In the genomic region with DNA sequence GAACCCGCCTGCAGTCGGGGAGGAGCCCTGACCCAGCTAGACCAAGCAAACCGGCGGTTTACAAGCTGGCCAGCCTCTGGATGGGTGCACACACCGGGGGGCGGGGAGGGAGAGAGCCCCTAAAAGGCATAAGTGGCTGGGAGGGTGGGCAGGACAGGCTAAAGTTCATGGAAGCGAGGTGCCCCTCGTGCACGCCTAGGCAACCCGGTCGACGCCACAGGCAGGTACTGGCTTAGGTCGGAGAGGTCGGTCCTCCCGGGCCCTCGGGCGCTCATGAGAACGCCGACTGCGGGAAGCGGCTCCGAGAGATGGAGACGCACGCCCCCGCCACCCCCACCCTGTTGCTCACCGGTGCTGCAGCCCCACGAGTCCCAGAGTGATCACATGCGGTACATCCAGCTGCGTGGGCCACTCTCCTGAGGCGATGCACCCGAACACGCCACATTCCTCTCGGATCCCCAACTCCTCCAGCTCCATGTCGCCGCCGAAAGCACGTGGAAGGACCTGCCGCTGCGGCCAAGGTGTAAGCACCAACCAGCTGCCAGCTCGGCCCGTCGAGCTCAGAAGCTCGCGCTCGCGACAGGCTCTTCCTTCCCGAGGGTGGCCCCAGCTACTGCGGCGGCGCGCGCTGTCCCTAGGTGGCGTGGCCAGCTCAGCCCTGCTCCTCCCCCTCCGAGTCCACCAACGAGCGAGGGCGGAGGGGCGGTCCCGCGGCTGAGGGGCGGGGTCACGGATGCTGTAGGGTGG, we compare ENCODE assay signal across 1 cellular context.
TF ChIP-seq lines count a peak whose summit lies in the region.

A gene (minus strand): TSS at position 615 of the 747 bp plus-strand sequence. CDS start 138 bp downstream, at position 477.

TF ChIP-seq in K562, 482 proteins besides CTCF, POLR2A, EP300 and RAD21 (continued from another document and continues in another):
- TF ChIP-seq ZNF263 (CRISPR knock-in tag; IDR thresholded peaks at IDR 0.05; ENCODE audit: borderline replicate concordance): peak; percentile 55; the same call in 1 of the 2 replicates
- no peak for TF ChIP-seq NRF1 (conservative IDR thresholded peaks at IDR 0.05 in 1 of 2, IDR thresholded peaks at IDR 0.05 in 1 of 2)
- no peak for TF ChIP-seq RFX1 (IDR thresholded peaks at IDR 0.05)
- TF ChIP-seq STAT5A (IDR thresholded peaks at IDR 0.05; ENCODE audit: borderline replicate concordance, low read length): no peak
- TF ChIP-seq CTBP1 (IDR thresholded peaks at IDR 0.05; ENCODE audit: borderline replicate concordance): peak; percentile 72; the same call in 1 of the 2 replicates
- peak; percentile 40; the same call in 1 of the 2 replicates for TF ChIP-seq JUN (IDR thresholded peaks at IDR 0.05; ENCODE audit: borderline replicate concordance, low read depth, low read length)
- peak; percentile 46; the same call in 1 of the 2 replicates for TF ChIP-seq JUN (CRISPR knock-in tag; IDR thresholded peaks at IDR 0.05; ENCODE audit: borderline replicate concordance)
- TF ChIP-seq RBBP5 (IDR thresholded peaks at IDR 0.05; ENCODE audit: borderline replicate concordance, insufficient read depth, low read length, poor library complexity, severe bottlenecking): peak; percentile 77
- no peak for TF ChIP-seq PHF21A (IDR thresholded peaks at IDR 0.05; ENCODE audit: borderline replicate concordance, low read depth)
- no peak for TF ChIP-seq STAG1 (CRISPR knock-in tag; IDR thresholded peaks at IDR 0.05; ENCODE audit: borderline replicate concordance)
- TF ChIP-seq SAP30 (IDR thresholded peaks at IDR 0.05; ENCODE audit: borderline replicate concordance, insufficient read depth, low read depth, low read length, poor library complexity, severe bottlenecking): peak; percentile 84
- peak; percentile 68; the same call in 1 of the 2 replicates for TF ChIP-seq ZBED1 (IDR thresholded peaks at IDR 0.05)
- TF ChIP-seq, protein P1, sequence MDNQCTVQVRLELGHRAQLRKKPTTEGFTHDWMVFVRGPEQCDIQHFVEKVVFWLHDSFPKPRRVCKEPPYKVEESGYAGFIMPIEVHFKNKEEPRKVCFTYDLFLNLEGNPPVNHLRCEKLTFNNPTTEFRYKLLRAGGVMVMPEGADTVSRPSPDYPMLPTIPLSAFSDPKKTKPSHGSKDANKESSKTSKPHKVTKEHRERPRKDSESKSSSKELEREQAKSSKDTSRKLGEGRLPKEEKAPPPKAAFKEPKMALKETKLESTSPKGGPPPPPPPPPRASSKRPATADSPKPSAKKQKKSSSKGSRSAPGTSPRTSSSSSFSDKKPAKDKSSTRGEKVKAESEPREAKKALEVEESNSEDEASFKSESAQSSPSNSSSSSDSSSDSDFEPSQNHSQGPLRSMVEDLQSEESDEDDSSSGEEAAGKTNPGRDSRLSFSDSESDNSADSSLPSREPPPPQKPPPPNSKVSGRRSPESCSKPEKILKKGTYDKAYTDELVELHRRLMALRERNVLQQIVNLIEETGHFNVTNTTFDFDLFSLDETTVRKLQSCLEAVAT (IDR thresholded peaks at IDR 0.05): no peak
- TF ChIP-seq, protein P2, sequence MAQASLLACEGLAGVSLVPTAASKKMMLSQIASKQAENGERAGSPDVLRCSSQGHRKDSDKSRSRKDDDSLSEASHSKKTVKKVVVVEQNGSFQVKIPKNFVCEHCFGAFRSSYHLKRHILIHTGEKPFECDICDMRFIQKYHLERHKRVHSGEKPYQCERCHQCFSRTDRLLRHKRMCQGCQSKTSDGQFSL (CRISPR knock-in tag; IDR thresholded peaks at IDR 0.05): peak; percentile 82
- TF ChIP-seq, protein P2 (tag; IDR thresholded peaks at IDR 0.05): no peak
- no peak for TF ChIP-seq TCFL5 (CRISPR knock-in tag; conservative IDR thresholded peaks at IDR 0.05)
- peak; percentile 27; the same call in 1 of the 2 replicates for TF ChIP-seq CBX1 (IDR thresholded peaks at IDR 0.05; ENCODE audit: low read depth)
- TF ChIP-seq, protein P3, sequence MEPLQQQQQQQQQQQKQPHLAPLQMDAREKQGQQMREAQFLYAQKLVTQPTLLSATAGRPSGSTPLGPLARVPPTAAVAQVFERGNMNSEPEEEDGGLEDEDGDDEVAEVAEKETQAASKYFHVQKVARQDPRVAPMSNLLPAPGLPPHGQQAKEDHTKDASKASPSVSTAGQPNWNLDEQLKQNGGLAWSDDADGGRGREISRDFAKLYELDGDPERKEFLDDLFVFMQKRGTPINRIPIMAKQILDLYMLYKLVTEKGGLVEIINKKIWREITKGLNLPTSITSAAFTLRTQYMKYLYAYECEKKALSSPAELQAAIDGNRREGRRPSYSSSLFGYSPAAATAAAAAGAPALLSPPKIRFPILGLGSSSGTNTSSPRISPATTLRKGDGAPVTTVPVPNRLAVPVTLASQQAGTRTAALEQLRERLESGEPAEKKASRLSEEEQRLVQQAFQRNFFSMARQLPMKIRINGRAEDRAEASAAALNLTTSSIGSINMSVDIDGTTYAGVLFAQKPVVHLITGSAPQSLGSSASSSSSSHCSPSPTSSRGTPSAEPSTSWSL (CRISPR knock-in tag; IDR thresholded peaks at IDR 0.05; ENCODE audit: borderline replicate concordance): no peak
- no peak for TF ChIP-seq ZNF354B (CRISPR knock-in tag; IDR thresholded peaks at IDR 0.05)
- no peak for TF ChIP-seq NFIX (CRISPR knock-in tag; IDR thresholded peaks at IDR 0.05; ENCODE audit: low read depth)
- no peak for TF ChIP-seq U2AF2 (optimal IDR thresholded peaks at IDR 0.05; ENCODE audit: low read depth, low read length)
- peak; percentile 63; the same call in 1 of the 2 replicates for TF ChIP-seq ZBTB7A (IDR thresholded peaks at IDR 0.05; ENCODE audit: borderline replicate concordance, control insufficient read depth, low read depth, low read length)
- TF ChIP-seq, protein P4, sequence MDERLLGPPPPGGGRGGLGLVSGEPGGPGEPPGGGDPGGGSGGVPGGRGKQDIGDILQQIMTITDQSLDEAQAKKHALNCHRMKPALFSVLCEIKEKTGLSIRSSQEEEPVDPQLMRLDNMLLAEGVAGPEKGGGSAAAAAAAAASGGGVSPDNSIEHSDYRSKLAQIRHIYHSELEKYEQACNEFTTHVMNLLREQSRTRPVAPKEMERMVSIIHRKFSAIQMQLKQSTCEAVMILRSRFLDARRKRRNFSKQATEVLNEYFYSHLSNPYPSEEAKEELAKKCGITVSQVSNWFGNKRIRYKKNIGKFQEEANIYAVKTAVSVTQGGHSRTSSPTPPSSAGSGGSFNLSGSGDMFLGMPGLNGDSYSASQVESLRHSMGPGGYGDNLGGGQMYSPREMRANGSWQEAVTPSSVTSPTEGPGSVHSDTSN (CRISPR knock-in tag; IDR thresholded peaks at IDR 0.05; ENCODE audit: low read depth): no peak
- TF ChIP-seq, protein P4 (tag; conservative IDR thresholded peaks at IDR 0.05; ENCODE audit: low read depth): no peak
- TF ChIP-seq MIER1 (IDR thresholded peaks at IDR 0.05; ENCODE audit: low read depth): no peak
- no peak for TF ChIP-seq BRD9 (IDR thresholded peaks at IDR 0.05; ENCODE audit: low read depth, partially characterized antibody)
- TF ChIP-seq, protein P5, sequence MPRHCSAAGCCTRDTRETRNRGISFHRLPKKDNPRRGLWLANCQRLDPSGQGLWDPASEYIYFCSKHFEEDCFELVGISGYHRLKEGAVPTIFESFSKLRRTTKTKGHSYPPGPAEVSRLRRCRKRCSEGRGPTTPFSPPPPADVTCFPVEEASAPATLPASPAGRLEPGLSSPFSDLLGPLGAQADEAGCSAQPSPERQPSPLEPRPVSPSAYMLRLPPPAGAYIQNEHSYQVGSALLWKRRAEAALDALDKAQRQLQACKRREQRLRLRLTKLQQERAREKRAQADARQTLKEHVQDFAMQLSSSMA (CRISPR knock-in tag; IDR thresholded peaks at IDR 0.05): 0 out of 2 replicates have a peak, but pooled peaks have one; percentile 61
- TF ChIP-seq MAFF (IDR thresholded peaks at IDR 0.05; ENCODE audit: low read length): no peak
- TF ChIP-seq SP1 (CRISPR knock-in tag; IDR thresholded peaks at IDR 0.05): peak; percentile 80; the same call in 1 of the 2 replicates
- peak; percentile 47; the same call in 1 of the 2 replicates for TF ChIP-seq HNRNPL (IDR thresholded peaks at IDR 0.05; ENCODE audit: low read depth, low read length)
- TF ChIP-seq NFXL1 (CRISPR knock-in tag; IDR thresholded peaks at IDR 0.05): no peak
- TF ChIP-seq HCFC1 (IDR thresholded peaks at IDR 0.05; ENCODE audit: low read depth, low read length): no peak
- TF ChIP-seq, protein P6, sequence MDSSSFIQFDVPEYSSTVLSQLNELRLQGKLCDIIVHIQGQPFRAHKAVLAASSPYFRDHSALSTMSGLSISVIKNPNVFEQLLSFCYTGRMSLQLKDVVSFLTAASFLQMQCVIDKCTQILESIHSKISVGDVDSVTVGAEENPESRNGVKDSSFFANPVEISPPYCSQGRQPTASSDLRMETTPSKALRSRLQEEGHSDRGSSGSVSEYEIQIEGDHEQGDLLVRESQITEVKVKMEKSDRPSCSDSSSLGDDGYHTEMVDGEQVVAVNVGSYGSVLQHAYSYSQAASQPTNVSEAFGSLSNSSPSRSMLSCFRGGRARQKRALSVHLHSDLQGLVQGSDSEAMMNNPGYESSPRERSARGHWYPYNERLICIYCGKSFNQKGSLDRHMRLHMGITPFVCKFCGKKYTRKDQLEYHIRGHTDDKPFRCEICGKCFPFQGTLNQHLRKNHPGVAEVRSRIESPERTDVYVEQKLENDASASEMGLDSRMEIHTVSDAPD (CRISPR knock-in tag; IDR thresholded peaks at IDR 0.05): no peak
- TF ChIP-seq, protein P7, sequence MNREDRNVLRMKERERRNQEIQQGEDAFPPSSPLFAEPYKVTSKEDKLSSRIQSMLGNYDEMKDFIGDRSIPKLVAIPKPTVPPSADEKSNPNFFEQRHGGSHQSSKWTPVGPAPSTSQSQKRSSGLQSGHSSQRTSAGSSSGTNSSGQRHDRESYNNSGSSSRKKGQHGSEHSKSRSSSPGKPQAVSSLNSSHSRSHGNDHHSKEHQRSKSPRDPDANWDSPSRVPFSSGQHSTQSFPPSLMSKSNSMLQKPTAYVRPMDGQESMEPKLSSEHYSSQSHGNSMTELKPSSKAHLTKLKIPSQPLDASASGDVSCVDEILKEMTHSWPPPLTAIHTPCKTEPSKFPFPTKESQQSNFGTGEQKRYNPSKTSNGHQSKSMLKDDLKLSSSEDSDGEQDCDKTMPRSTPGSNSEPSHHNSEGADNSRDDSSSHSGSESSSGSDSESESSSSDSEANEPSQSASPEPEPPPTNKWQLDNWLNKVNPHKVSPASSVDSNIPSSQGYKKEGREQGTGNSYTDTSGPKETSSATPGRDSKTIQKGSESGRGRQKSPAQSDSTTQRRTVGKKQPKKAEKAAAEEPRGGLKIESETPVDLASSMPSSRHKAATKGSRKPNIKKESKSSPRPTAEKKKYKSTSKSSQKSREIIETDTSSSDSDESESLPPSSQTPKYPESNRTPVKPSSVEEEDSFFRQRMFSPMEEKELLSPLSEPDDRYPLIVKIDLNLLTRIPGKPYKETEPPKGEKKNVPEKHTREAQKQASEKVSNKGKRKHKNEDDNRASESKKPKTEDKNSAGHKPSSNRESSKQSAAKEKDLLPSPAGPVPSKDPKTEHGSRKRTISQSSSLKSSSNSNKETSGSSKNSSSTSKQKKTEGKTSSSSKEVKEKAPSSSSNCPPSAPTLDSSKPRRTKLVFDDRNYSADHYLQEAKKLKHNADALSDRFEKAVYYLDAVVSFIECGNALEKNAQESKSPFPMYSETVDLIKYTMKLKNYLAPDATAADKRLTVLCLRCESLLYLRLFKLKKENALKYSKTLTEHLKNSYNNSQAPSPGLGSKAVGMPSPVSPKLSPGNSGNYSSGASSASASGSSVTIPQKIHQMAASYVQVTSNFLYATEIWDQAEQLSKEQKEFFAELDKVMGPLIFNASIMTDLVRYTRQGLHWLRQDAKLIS (CRISPR knock-in tag; IDR thresholded peaks at IDR 0.05): peak; percentile 78; the same call in 1 of the 2 replicates
- TF ChIP-seq XRCC4 (IDR thresholded peaks at IDR 0.05; ENCODE audit: extremely low read depth, insufficient read depth, insufficient read length): no peak
- TF ChIP-seq PHF8 (IDR thresholded peaks at IDR 0.05; ENCODE audit: borderline replicate concordance, low read length): peak; percentile 76; the same call in 1 of the 2 replicates
- no peak; the same call in 1 of the 2 replicates for TF ChIP-seq ZNF766 (CRISPR knock-in tag; conservative IDR thresholded peaks at IDR 0.05)
- TF ChIP-seq CREB1 (IDR thresholded peaks at IDR 0.05): no peak; the same call in 1 of the 2 replicates
- TF ChIP-seq CREB1 (CRISPR knock-in tag; IDR thresholded peaks at IDR 0.05): peak; percentile 73
- no peak for TF ChIP-seq HSF4 (CRISPR knock-in tag; IDR thresholded peaks at IDR 0.05; ENCODE audit: borderline replicate concordance)
- TF ChIP-seq ZBTB1 (CRISPR knock-in tag; IDR thresholded peaks at IDR 0.05; ENCODE audit: borderline replicate concordance, low read depth): peak; percentile 38; the same call in 1 of the 2 replicates
- TF ChIP-seq KAT7 (CRISPR knock-in tag; IDR thresholded peaks at IDR 0.05; ENCODE audit: borderline replicate concordance): no peak
- no peak for TF ChIP-seq ZFPM2 (CRISPR knock-in tag; IDR thresholded peaks at IDR 0.05)
- TF ChIP-seq FIP1L1 (IDR thresholded peaks at IDR 0.05; ENCODE audit: low read depth, low read length, poor library complexity, severe bottlenecking): peak; percentile 69
- no peak for TF ChIP-seq POLR2AphosphoS2 (IDR thresholded peaks at IDR 0.05; ENCODE audit: low read length)
- TF ChIP-seq, protein P8, sequence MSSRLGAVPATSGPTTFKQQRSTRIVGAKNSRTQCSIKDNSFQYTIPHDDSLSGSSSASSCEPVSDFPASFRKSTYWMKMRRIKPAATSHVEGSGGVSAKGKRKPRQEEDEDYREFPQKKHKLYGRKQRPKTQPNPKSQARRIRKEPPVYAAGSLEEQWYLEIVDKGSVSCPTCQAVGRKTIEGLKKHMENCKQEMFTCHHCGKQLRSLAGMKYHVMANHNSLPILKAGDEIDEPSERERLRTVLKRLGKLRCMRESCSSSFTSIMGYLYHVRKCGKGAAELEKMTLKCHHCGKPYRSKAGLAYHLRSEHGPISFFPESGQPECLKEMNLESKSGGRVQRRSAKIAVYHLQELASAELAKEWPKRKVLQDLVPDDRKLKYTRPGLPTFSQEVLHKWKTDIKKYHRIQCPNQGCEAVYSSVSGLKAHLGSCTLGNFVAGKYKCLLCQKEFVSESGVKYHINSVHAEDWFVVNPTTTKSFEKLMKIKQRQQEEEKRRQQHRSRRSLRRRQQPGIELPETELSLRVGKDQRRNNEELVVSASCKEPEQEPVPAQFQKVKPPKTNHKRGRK (tag; IDR thresholded peaks at IDR 0.05): no peak
- peak; percentile 82 for TF ChIP-seq CHD2 (IDR thresholded peaks at IDR 0.05; ENCODE audit: low read depth, low read length)
- TF ChIP-seq TEAD1 (CRISPR knock-in tag; IDR thresholded peaks at IDR 0.05): peak in 1 of 2 experiments; percentile 88; a peak in 2 of 4 replicates
- TF ChIP-seq CXXC5 (CRISPR knock-in tag; IDR thresholded peaks at IDR 0.05): peak; percentile 80
